39 cellular contexts compared by ENCODE assay signal in the genomic region with DNA sequence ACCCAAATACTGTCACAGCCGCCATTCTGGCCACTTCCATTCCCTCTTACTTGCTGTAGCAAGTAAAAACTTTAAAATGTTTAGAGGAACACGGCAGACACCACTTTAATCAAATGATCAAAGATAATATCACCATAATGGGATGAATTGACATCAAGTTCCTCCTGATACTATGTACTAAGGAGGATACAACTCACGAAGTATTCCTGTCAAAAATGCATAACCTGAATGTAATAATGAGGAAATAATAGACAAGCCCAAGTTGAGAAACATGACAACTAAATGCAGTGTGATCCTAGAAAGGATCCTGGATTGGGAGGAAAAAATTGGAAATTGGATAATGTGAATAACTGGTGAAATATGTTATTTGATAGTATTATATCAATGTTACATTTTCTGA. TPM values are rescaled to one million over a fixed set of nuclear protein-coding genes. Genes with fewer than 3 reads are reported as not detected.
"Had no signal": no experiment of that assay in that cellular context is flagged by ENCODE, and none has a peak within 500 bp of the region (broad histone marks: within the 10 kb centered on the region; RNA-seq: fewer than 3 reads in every experiment).

No MANE protein-coding gene starts in this region.

- H3K36me3 ChIP-seq: adrenal gland, ascending aorta, brain microvascular endothelial cell, breast epithelium, cardiac muscle cell had no signal

- H3K27me3 ChIP-seq: body of pancreas had no signal

- H3K9me3 ChIP-seq: adrenal gland, ascending aorta, body of pancreas had no signal

- H3K4me3 ChIP-seq: adrenal gland, ascending aorta, body of pancreas, breast epithelium, cardiac muscle cell had no signal

- H3K27ac ChIP-seq: adrenal gland, ascending aorta, body of pancreas, brain microvascular endothelial cell, breast epithelium, cardiac muscle cell had no signal

- ATAC-seq: activated naive CD4-positive, alpha-beta T cell treated with anti-CD3 and anti-CD28 coated beads, Interleukin-2, amount 50 U/mL, for 72 hours; activated naive CD8-positive, alpha-beta T cell treated with anti-CD3 and anti-CD28 coated beads, Interleukin-2, amount 50 U/mL, for 24 hours; activated T-cell treated with anti-CD3 and anti-CD28 coated beads, Interleukin-2, amount 50 U/mL, for 4 hours; activated T-cell treated with anti-CD3 and anti-CD28 coated beads, Interleukin-2, amount 50 U/mL, for 72 hours; activated T-helper 17 cell treated with anti-CD3 and anti-CD28 coated beads, Interleukin-2, amount 50 U/mL, for 72 hours; body of pancreas had no signal

- DNase-seq: activated effector memory CD4-positive, alpha-beta T cell treated with anti-CD3 and anti-CD28 coated beads, Interleukin-2, amount 50 U/mL, for 16 hours; activated effector memory CD4-positive, alpha-beta T cell treated with Interleukin-2 at 50 U/mL for 16 hours; activated gamma-delta T cell; activated gamma-delta T cell treated with Interleukin-2 at 50 U/mL for 16 hours; activated naive CD4-positive, alpha-beta T cell; activated naive CD4-positive, alpha-beta T cell treated with anti-CD3 and anti-CD28 coated beads for 36 hours; activated naive CD4-positive, alpha-beta T cell treated with anti-CD3 and anti-CD28 coated beads, Interleukin-2, amount 10 ng/mL, durations not matched to agents 7 days and 5 days; activated naive CD4-positive, alpha-beta T cell treated with anti-CD3 and anti-CD28 coated beads, Interleukin-2, amount 50 U/mL, for 16 hours; activated naive CD4-positive, alpha-beta T cell treated with Interleukin-2 at 50 U/mL for 16 hours; activated naive CD8-positive, alpha-beta T cell treated with anti-CD3 and anti-CD28 coated beads for 36 hours; activated naive CD8-positive, alpha-beta T cell treated with anti-CD3 and anti-CD28 coated beads, Interleukin-2, amount 10 ng/mL, durations not matched to agents 7 days and 5 days; activated naive CD8-positive, alpha-beta T cell treated with anti-CD3 and anti-CD28 coated beads, Interleukin-2, amount 50 U/mL, for 24 hours; activated T-cell treated with anti-CD3 and anti-CD28 coated beads, Interleukin-2, amount 50 U/mL, for 1 hour; activated T-cell treated with anti-CD3 and anti-CD28 coated beads, Interleukin-2, amount 50 U/mL, for 24 hours; activated T-cell treated with anti-CD3 and anti-CD28 coated beads, Interleukin-2, amount 50 U/mL, for 4 hours; activated T-cell treated with anti-CD3 and anti-CD28 coated beads, Interleukin-2, amount 50 U/mL, for 48 hours; activated T-cell treated with anti-CD3 and anti-CD28 coated beads, Interleukin-2, amount 50 U/mL, for 72 hours; adrenal gland; amniotic stem cell; amygdala; anterior cingulate cortex; aorta; body of pancreas; brain microvascular endothelial cell; caudate nucleus; central memory CD4-positive, alpha-beta T cell; cerebellar nuclear complex had no signal

RNA-seq across cellular contexts. Expression of a gene that starts 3.9 kb away (rescaled TPM):
- total RNA-seq: activated T-cell treated with anti-CD3 and anti-CD28 coated beads, Interleukin-2, amount 50 U/mL, for 4 hours; activated T-helper 1 cell treated with anti-CD3 and anti-CD28 coated beads, Interleukin-12 subunit alpha, Interleukin-12 subunit beta, Interleukin-2, Interleukin-4 antibody, amounts not matched to agents 30 ng/mL and 10 ng/mL and 1 ng/mL, durations not matched to agents 14 hours and 24 hours and 36 hours; activated T-helper 17 cell treated with anti-CD3 and anti-CD28 coated beads, Interleukin-2, amount 50 U/mL, for 72 hours; activated T-helper 2 cell treated with anti-CD3 and anti-CD28 coated beads, Interferon-gamma antibody, Interleukin-2, Interleukin-4, amounts not matched to agents 10 μg/mL and 5 μg/mL and 100 μg/mL, durations not matched to agents 14 hours and 24 hours and 36 hours; aorta; ascending aorta; cardiac septum; cerebellum; chondrocyte had no signal

RNA-seq across cellular contexts. Expression of a gene that starts 37.2 kb away (rescaled TPM):
- total RNA-seq: activated naive CD8-positive, alpha-beta T cell treated with anti-CD3 and anti-CD28 coated beads, Interleukin-2, amount 10 ng/mL, durations not matched to agents 7 days and 5 days; activated T-helper 17 cell treated with anti-CD3 and anti-CD28 coated beads, Interleukin-2, amount 50 U/mL, for 72 hours had no signal

RNA-seq across cellular contexts. Expression of a gene that starts 42.5 kb away (rescaled TPM):
- total RNA-seq: activated naive CD4-positive, alpha-beta T cell treated with anti-CD3 and anti-CD28 coated beads for 36 hours; activated naive CD4-positive, alpha-beta T cell treated with anti-CD3 and anti-CD28 coated beads, Interleukin-2, amount 50 U/mL, for 72 hours; activated naive CD8-positive, alpha-beta T cell treated with anti-CD3 and anti-CD28 coated beads for 36 hours; activated naive CD8-positive, alpha-beta T cell treated with anti-CD3 and anti-CD28 coated beads, Interleukin-2, amount 10 ng/mL, durations not matched to agents 7 days and 5 days; activated T-cell treated with anti-CD3 and anti-CD28 coated beads, Interleukin-2, amount 50 U/mL, for 4 hours; activated T-cell treated with anti-CD3 and anti-CD28 coated beads, Interleukin-2, amount 50 U/mL, for 72 hours; activated T-helper 1 cell treated with anti-CD3 and anti-CD28 coated beads, Interleukin-12 subunit alpha, Interleukin-12 subunit beta, Interleukin-2, Interleukin-4 antibody, amounts not matched to agents 30 ng/mL and 10 ng/mL and 1 ng/mL, durations not matched to agents 14 hours and 24 hours and 36 hours; activated T-helper 17 cell treated with anti-CD3 and anti-CD28 coated beads, Interleukin-2, amount 50 U/mL, for 72 hours; activated T-helper 2 cell treated with anti-CD3 and anti-CD28 coated beads, Interferon-gamma antibody, Interleukin-2, Interleukin-4, amounts not matched to agents 10 μg/mL and 5 μg/mL and 100 μg/mL, durations not matched to agents 14 hours and 24 hours and 36 hours; aorta; ascending aorta; astrocyte; breast epithelium; bronchial epithelial cell; cerebellum; chondrocyte had no signal
